Comparison of ENCODE assay signal across 28 cellular contexts in genomic region chr1:201248721-201249559, GRCh38. TPM values are rescaled to one million over a fixed set of nuclear protein-coding genes. Genes with fewer than 3 reads are reported as not detected.
"Had no signal": no experiment of that assay in that cellular context is flagged by ENCODE, and none has a peak within 500 bp of the region (broad histone marks: within the 10 kb centered on the region; RNA-seq: fewer than 3 reads in every experiment).

No MANE protein-coding gene starts in this region.

- H3K36me3 ChIP-seq: gastrocnemius medialis, neural progenitor cell, sigmoid colon, stomach, thyroid gland had no signal

- H3K27ac Mint-ChIP-seq: effector memory CD8-positive, alpha-beta T cell; memory B cell; mesothelial cell of epicardium; naive thymus-derived CD4-positive, alpha-beta T cell; nephron; neural progenitor cell; stimulated activated effector memory CD8-positive, alpha-beta T cell treated with anti-CD3 and anti-CD28 coated beads, Interleukin-12 subunit alpha, Interleukin-12 subunit beta, amount 100 ng/mL, for 72 hours had no signal

- H3K27me3 ChIP-seq: neural progenitor cell, sigmoid colon, thyroid gland had no signal

- H3K4me3 ChIP-seq: gastrocnemius medialis, lung, neural progenitor cell, psoas muscle, sigmoid colon, stomach, thyroid gland had no signal

- H3K4me1 ChIP-seq: gastrocnemius medialis, neural progenitor cell, psoas muscle, sigmoid colon, stomach, thyroid gland had no signal

- H3K9me3 Mint-ChIP-seq: effector memory CD8-positive, alpha-beta T cell; memory B cell; naive thymus-derived CD4-positive, alpha-beta T cell; nephron; neural progenitor cell; stimulated activated effector memory CD8-positive, alpha-beta T cell treated with anti-CD3 and anti-CD28 coated beads, Interleukin-12 subunit alpha, Interleukin-12 subunit beta, amount 100 ng/mL, for 72 hours had no signal

- H3K4me2 ChIP-seq: neural progenitor cell had no signal

- H3K4me3 Mint-ChIP-seq: effector memory CD8-positive, alpha-beta T cell; memory B cell; mesothelial cell of epicardium; naive thymus-derived CD4-positive, alpha-beta T cell; nephron; neural progenitor cell; stimulated activated effector memory CD8-positive, alpha-beta T cell treated with anti-CD3 and anti-CD28 coated beads, Interleukin-12 subunit alpha, Interleukin-12 subunit beta, amount 100 ng/mL, for 72 hours had no signal

- H3K9me3 ChIP-seq: gastrocnemius medialis, psoas muscle, sigmoid colon, stomach, thyroid gland had no signal

- H3K27ac ChIP-seq: gastrocnemius medialis, neural progenitor cell, psoas muscle, sigmoid colon, stomach, thyroid gland had no signal

- ATAC-seq: effector memory CD8-positive, alpha-beta T cell; gastrocnemius medialis; left lobe of liver; naive thymus-derived CD4-positive, alpha-beta T cell; psoas muscle; right cardiac atrium; stimulated activated effector memory CD8-positive, alpha-beta T cell treated with anti-CD3 and anti-CD28 coated beads, Interleukin-12 subunit alpha, Interleukin-12 subunit beta, amount 100 ng/mL, for 72 hours had no signal

- DNase-seq: cortex of kidney; effector memory CD8-positive, alpha-beta T cell; erythroblast; gastrocnemius medialis; kidney; naive thymus-derived CD4-positive, alpha-beta T cell; psoas muscle; right cardiac atrium; sigmoid colon; stimulated activated CD4-positive, alpha-beta T cell treated with anti-CD3 and anti-CD28 coated beads, Interleukin-2, amount 100 ng/mL, for 24 hours; stimulated activated CD4-positive, alpha-beta T cell treated with anti-CD3 and anti-CD28 coated beads, Interleukin-4, amount 100 ng/mL, for 24 hours; stimulated activated naive CD4-positive, alpha-beta T cell treated with Interleukin-2 at 50 U/mL for 16 hours; stomach; thyroid gland; trophoblast cell had no signal

- H3K36me3 Mint-ChIP-seq: memory B cell; mesothelial cell of epicardium; naive thymus-derived CD4-positive, alpha-beta T cell; neural progenitor cell; stimulated activated effector memory CD8-positive, alpha-beta T cell treated with anti-CD3 and anti-CD28 coated beads, Interleukin-12 subunit alpha, Interleukin-12 subunit beta, amount 100 ng/mL, for 72 hours had no signal

- H2AFZ ChIP-seq: neural progenitor cell had no signal

- H3K4me1 Mint-ChIP-seq: memory B cell; naive thymus-derived CD4-positive, alpha-beta T cell; neural progenitor cell; stimulated activated effector memory CD8-positive, alpha-beta T cell treated with anti-CD3 and anti-CD28 coated beads, Interleukin-12 subunit alpha, Interleukin-12 subunit beta, amount 100 ng/mL, for 72 hours had no signal

- FAIRE-seq: endometrium, kidney had no signal

- H3K9ac ChIP-seq: neural progenitor cell had no signal

RNA-seq across cellular contexts. Expression of gene PKP1, which starts 34.4 kb away (rescaled TPM):
- total RNA-seq: fibroblast of villous mesenchyme; liver; naive thymus-derived CD4-positive, alpha-beta T cell had no signal
- polyA plus RNA-seq: naive thymus-derived CD4-positive, alpha-beta T cell had no signal

RNA-seq across cellular contexts. Expression of gene IGFN1, which starts 58.3 kb away (rescaled TPM):
- total RNA-seq: dermis microvascular lymphatic vessel endothelial cell; glomerular endothelial cell; left lobe of liver; naive thymus-derived CD4-positive, alpha-beta T cell; subcutaneous adipose tissue had no signal
- polyA plus RNA-seq: naive thymus-derived CD4-positive, alpha-beta T cell had no signal
